8 cellular contexts compared by ENCODE assay signal in the genomic region with DNA sequence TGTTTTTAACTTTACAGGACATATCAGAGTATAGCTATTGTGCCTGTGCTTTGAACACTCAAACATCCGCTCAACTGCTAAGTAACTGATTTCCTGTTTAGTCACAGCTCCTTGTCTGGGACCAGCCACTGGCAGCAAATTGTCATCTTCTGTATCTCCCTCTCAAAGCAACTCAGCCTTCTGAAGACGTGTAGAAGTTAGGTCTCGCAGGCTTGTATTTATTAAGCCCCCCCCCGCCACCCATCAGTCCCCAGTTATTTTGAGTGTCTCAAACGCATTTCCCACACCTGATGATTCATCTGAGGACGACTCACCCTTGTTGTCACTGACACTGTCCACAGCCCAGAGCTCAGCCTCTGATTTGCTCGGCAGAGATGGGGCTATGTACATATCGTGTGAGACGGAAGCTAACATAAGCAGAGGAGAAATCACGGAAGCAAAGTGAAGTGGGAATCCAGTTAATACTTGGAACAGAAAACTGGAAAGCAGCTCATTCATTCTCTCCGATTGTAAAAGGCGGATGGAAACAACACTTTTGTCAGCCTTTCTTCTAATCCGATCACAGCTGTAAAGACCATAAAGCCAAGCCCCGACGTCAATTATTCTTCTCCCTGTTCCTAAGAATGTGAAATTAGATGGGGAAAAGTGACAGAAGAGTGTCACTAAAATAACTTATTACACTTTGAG.
DNase-seq lines count a peak whose midpoint lies in the region; ATAC-seq and TF ChIP-seq lines count a peak whose summit lies in the region.

No MANE protein-coding gene starts in this region.

- H3K9me3 ChIP-seq in SJSA1 (replicated peaks) (no peaks in the 10 kb centered on the region), ovary (no peaks in the 10 kb centered on the region)

- TF ChIP-seq CTCF in ovary (IDR thresholded peaks at IDR 0.05), result no peak

- H3K27ac Mint-ChIP-seq in activated naive CD4-positive, alpha-beta T cell treated with anti-CD3 and anti-CD28 coated beads, Interleukin-2, amount 10 ng/mL, durations not matched to agents 7 days and 5 days, result peak overlapping the region; percentile 100

- CTCF ChIA-PET in activated naive CD4-positive, alpha-beta T cell treated with anti-CD3 and anti-CD28 coated beads, Interleukin-2, amount 10 ng/mL, durations not matched to agents 7 days and 5 days (lab: Charles Lee), result interaction anchor here (0.9 to 5.0 kb wide), 14 partner anchors 8 to 162 kb away, joined by 3 to 35 read pairs (median 6); no protein-coding TSS in a partner anchor

- no peaks in the 10 kb centered on the region for H3K27me3 Mint-ChIP-seq in activated naive CD4-positive, alpha-beta T cell treated with anti-CD3 and anti-CD28 coated beads, Interleukin-2, amount 10 ng/mL, durations not matched to agents 7 days and 5 days

- 80 to 86% (median 81%) methylated on average over 15 of the region's 15 CpGs for WGBS in ovary, 3 donors

- H3K36me3 Mint-ChIP-seq in activated naive CD4-positive, alpha-beta T cell treated with anti-CD3 and anti-CD28 coated beads, Interleukin-2, amount 10 ng/mL, durations not matched to agents 7 days and 5 days, result peaks cover 33% of the 10 kb centered on the region

- peaks cover 12% of the 10 kb centered on the region for H3K4me1 ChIP-seq in SJSA1 (replicated peaks)
- no peaks in the 10 kb centered on the region for H3K4me1 ChIP-seq in ovary (ENCODE audit: insufficient read depth)

- DNase-seq in SJSA1 (ENCODE audit: low read depth in 1 of 2, low spot score in 2 of 2), result peak; percentile 76 to 81
- peak; percentile 80 for DNase-seq in activated naive CD4-positive, alpha-beta T cell treated with anti-CD3 and anti-CD28 coated beads, Interleukin-2, amount 10 ng/mL, durations not matched to agents 7 days and 5 days
- peak; percentile 7 for DNase-seq in kidney glomerular epithelial cell (lab: John Stamatoyannopoulos, UW)
- DNase-seq in stimulated activated CD4-positive, alpha-beta T cell treated with anti-CD3 and anti-CD28 coated beads, Interleukin-4, amount 100 ng/mL, for 24 hours, result peak; percentile 80
- DNase-seq in NCI-H1048 (lab: John Stamatoyannopoulos, UW), result no peak
- no peak for DNase-seq in ovary

- H3K36me3 ChIP-seq in SJSA1 (no peaks in the 10 kb centered on the region), ovary (no peaks in the 10 kb centered on the region)

- no peaks in the 10 kb centered on the region for H3K9me3 Mint-ChIP-seq in activated naive CD4-positive, alpha-beta T cell treated with anti-CD3 and anti-CD28 coated beads, Interleukin-2, amount 10 ng/mL, durations not matched to agents 7 days and 5 days

- ATAC-seq in GM21529 (IDR thresholded peaks at IDR 0.05; ENCODE audit: unreplicated experiment) (peak; percentile 58), GM18511 (IDR thresholded peaks at IDR 0.05; ENCODE audit: unreplicated experiment) (no peak)

- no peaks in the 10 kb centered on the region for H3K27me3 ChIP-seq in SJSA1 (replicated peaks)
- H3K27me3 ChIP-seq in ovary, result no peaks in the 10 kb centered on the region

- intact Hi-C loops in ovary (cut with DNase I), result no loop called here

- no peak for TF ChIP-seq POLR2A in ovary (IDR thresholded peaks at IDR 0.05)

- H3K27ac ChIP-seq in SJSA1, result peak overlapping the region; percentile 62
- H3K27ac ChIP-seq in ovary, result no peak overlapping the region

- no peak for TF ChIP-seq EP300 in ovary (IDR thresholded peaks at IDR 0.05)

- peak overlapping the region; percentile 3; the same call in 1 of the 2 replicates for H3K4me3 ChIP-seq in SJSA1
- no peak overlapping the region for H3K4me3 ChIP-seq in ovary

- peaks cover 83% of the 10 kb centered on the region for H3K4me1 Mint-ChIP-seq in activated naive CD4-positive, alpha-beta T cell treated with anti-CD3 and anti-CD28 coated beads, Interleukin-2, amount 10 ng/mL, durations not matched to agents 7 days and 5 days

- peak overlapping the region; percentile 77 for H3K4me3 Mint-ChIP-seq in activated naive CD4-positive, alpha-beta T cell treated with anti-CD3 and anti-CD28 coated beads, Interleukin-2, amount 10 ng/mL, durations not matched to agents 7 days and 5 days

Comparison
In these comparisons a context has a peak if more than half of its experiments do, and no peak if none do; other contexts are left out.
1. DNase-seq: peak in SJSA1 (2 of 2), activated naive CD4-positive, alpha-beta T cell treated with anti-CD3 and anti-CD28 coated beads, Interleukin-2, amount 10 ng/mL, durations not matched to agents 7 days and 5 days (single experiment), kidney glomerular epithelial cell (single experiment) and stimulated activated CD4-positive, alpha-beta T cell treated with anti-CD3 and anti-CD28 coated beads, Interleukin-4, amount 100 ng/mL, for 24 hours (single experiment); none in NCI-H1048 (single experiment) and ovary (0 of 5).